Comparison of ENCODE assay signal across 1 cellular context in genomic region chr2:96509847-96510230, GRCh38.
TF ChIP-seq lines count a peak whose summit lies in the region.

No MANE protein-coding gene starts in this region.

TF ChIP-seq in WTC11, 78 proteins besides CTCF, POLR2A, EP300 and RAD21 (continued from another document):
- TF ChIP-seq ERG (CRISPR knock-in tag; IDR thresholded peaks at IDR 0.05) (no peak), NR3C1 (CRISPR knock-in tag; conservative IDR thresholded peaks at IDR 0.05; ENCODE audit: low read depth) (no peak)
